15 cellular contexts compared by ENCODE assay signal in the genomic region with DNA sequence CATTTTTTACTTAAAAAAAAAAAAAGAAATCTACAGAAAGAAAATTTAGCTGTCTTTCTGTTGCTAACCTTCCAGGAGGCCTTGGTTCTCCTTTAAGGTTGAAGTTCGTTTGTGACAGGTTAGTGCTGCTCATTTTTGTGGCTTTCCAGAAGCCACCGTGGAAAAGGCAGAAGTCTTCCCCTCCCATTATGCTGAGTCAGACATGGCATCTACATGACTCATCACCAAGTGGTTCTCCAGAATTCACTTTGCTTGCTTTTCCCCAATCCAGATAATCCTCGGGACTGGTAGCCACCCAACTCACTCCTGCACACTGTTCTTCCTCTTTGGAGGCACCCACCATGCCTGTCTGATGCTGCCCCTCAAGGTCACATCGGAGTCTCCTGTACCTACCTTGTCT.
DNase-seq lines count a peak whose midpoint lies in the region; ATAC-seq and TF ChIP-seq lines count a peak whose summit lies in the region.
"Had no signal": no experiment of that assay in that cellular context is flagged by ENCODE, and none has a peak within 500 bp of the region (broad histone marks: within the 10 kb centered on the region; RNA-seq: fewer than 3 reads in every experiment).

No MANE protein-coding gene starts in this region.

- no TSS peak for BruUV-seq in IMR-90 (replicated peaks; lab: Mats Ljungman, UMichigan)

- no peak overlapping the region for H3K56ac ChIP-seq in IMR-90 (ENCODE audit: extremely low read depth, insufficient read depth, low read length)

- H3K18ac ChIP-seq in IMR-90 (ENCODE audit: low read depth, low read length): no peak overlapping the region

- no peak overlapping the region for H3K23ac ChIP-seq in IMR-90 (ENCODE audit: low read depth, low read length)

- H2AK5ac ChIP-seq in IMR-90 (ENCODE audit: low read depth, low read length): no peak overlapping the region

- no peak overlapping the region for H3K4ac ChIP-seq in IMR-90 (ENCODE audit: low read depth, low read length)

- H2AK9ac ChIP-seq in IMR-90 (replicated peaks; ENCODE audit: low read depth, low read length, poor library complexity): no peak overlapping the region

- CTCF ChIA-PET in IMR-90 (lab: Yijun Ruan, JAX): no interaction called here

- H3K36me3 ChIP-seq in IMR-90 (ENCODE audit: control insufficient read depth, insufficient read depth, low read length) (no peaks in the 10 kb centered on the region), Karpas-422 (ENCODE audit: insufficient read depth, low read length) (no peaks in the 10 kb centered on the region)

- H3K27ac ChIP-seq in IMR-90 (ENCODE audit: insufficient read depth, low read length): no peak overlapping the region
- no peak overlapping the region for H3K27ac ChIP-seq in Karpas-422 (ENCODE audit: low read length)
- H3K27ac ChIP-seq: HL-60, psoas muscle had no signal

- no peaks in the 10 kb centered on the region for H3K79me1 ChIP-seq in IMR-90 (ENCODE audit: low read depth in 1 of 2, low read length in 2 of 2)

- H4K20me1 ChIP-seq in IMR-90 (ENCODE audit: insufficient read depth, low read length) (no peaks in the 10 kb centered on the region), Karpas-422 (ENCODE audit: insufficient read depth, low read depth, low read length) (no peaks in the 10 kb centered on the region)

- H3K79me2 ChIP-seq in Karpas-422 (ENCODE audit: low read length): no peaks in the 10 kb centered on the region

- intact Hi-C loops in IMR-90 (cut with micrococcal nuclease): no loop called here

- ATAC-seq in IMR-90 (ENCODE audit: low read depth): peak; percentile 79
- ATAC-seq: psoas muscle had no signal

- POLR2A ChIA-PET in IMR-90 (lab: Charles Lee; ENCODE audit: unreplicated experiment): no interaction called here

- no peak overlapping the region for H3K9ac ChIP-seq in IMR-90 (ENCODE audit: low read depth, low read length)
- H3K9ac ChIP-seq in Karpas-422 (ENCODE audit: low read length): no peak overlapping the region

- H3K9me3 ChIP-seq in IMR-90 (ENCODE audit: control insufficient read depth, insufficient read depth, low read length) (no peaks in the 10 kb centered on the region; the same call in 1 of the 2 replicates), Karpas-422 (ENCODE audit: low read length) (no peaks in the 10 kb centered on the region)
- H3K9me3 ChIP-seq: psoas muscle had no signal

- H4K91ac ChIP-seq in IMR-90 (ENCODE audit: insufficient read depth, low read depth, low read length): no peak overlapping the region

- no peak for TF ChIP-seq RAD21 in IMR-90 (IDR thresholded peaks at IDR 0.05; ENCODE audit: low read length)

- H3K9me1 ChIP-seq in IMR-90 (ENCODE audit: insufficient read depth, low read length): 0 out of 2 replicates have a peak, but pooled peaks cover 3% of the 10 kb centered on the region

- no peaks in the 10 kb centered on the region for H3K9me3 Mint-ChIP-seq in activated naive CD8-positive, alpha-beta T cell treated with anti-CD3 and anti-CD28 coated beads for 36 hours
- peaks cover 0 to 14% (median 2%) of the 10 kb centered on the region in 6 donors for H3K9me3 Mint-ChIP-seq in immature natural killer cell

- H4K8ac ChIP-seq in IMR-90 (ENCODE audit: low read depth in 2 of 2, low read length in 2 of 2): no peak overlapping the region

- in situ Hi-C loops in IMR-90 (cut with MboI; ENCODE audit: low sequenced_read_pairs): no loop called here

- H3K27me3 ChIP-seq in IMR-90 (ENCODE audit: control insufficient read depth, insufficient read depth, low read length) (no peaks in the 10 kb centered on the region; the same call in 1 of the 2 replicates), Karpas-422 (ENCODE audit: low read length) (no peaks in the 10 kb centered on the region)
- H3K27me3 ChIP-seq: dorsolateral prefrontal cortex had no signal

- H3K4me3 ChIP-seq in AG10803 (ENCODE audit: low read length): no peak overlapping the region
- no peak overlapping the region for H3K4me3 ChIP-seq in IMR-90 (ENCODE audit: insufficient read depth, low read depth, low read length)
- H3K4me3 ChIP-seq in Karpas-422 (ENCODE audit: low read length): no peak overlapping the region
- H3K4me3 ChIP-seq: dorsolateral prefrontal cortex, psoas muscle had no signal

- dilution Hi-C loops in IMR-90 (cut with HindIII; ENCODE audit: low sequenced_read_pairs, unreplicated experiment): no loop called here

- peaks cover 2% of the 10 kb centered on the region for H3K27me3 Mint-ChIP-seq in activated naive CD8-positive, alpha-beta T cell treated with anti-CD3 and anti-CD28 coated beads for 36 hours
- H3K27me3 Mint-ChIP-seq in immature natural killer cell (ENCODE audit: low read depth in 3 of 3): peaks cover 0 to 1% (median 0%) of the 10 kb centered on the region in 3 donors

- no peak overlapping the region for H3K4me2 ChIP-seq in IMR-90 (ENCODE audit: low read depth, low read length)
- no peak overlapping the region for H3K4me2 ChIP-seq in Karpas-422 (ENCODE audit: low read depth, low read length, poor library complexity, severe bottlenecking)

- no peak overlapping the region for H2BK5ac ChIP-seq in IMR-90 (ENCODE audit: low read depth, low read length, poor library complexity, severe bottlenecking)

- peaks cover 2% of the 10 kb centered on the region; the same call in 1 of the 2 replicates for H3K4me1 ChIP-seq in IMR-90 (ENCODE audit: control insufficient read depth, insufficient read depth, low read length)
- peaks cover 55% of the 10 kb centered on the region for H3K4me1 ChIP-seq in Karpas-422 (ENCODE audit: low read length)
- H3K4me1 ChIP-seq: psoas muscle had no signal

- no peak overlapping the region for H3K27ac Mint-ChIP-seq in activated naive CD8-positive, alpha-beta T cell treated with anti-CD3 and anti-CD28 coated beads for 36 hours
- H3K27ac Mint-ChIP-seq in immature natural killer cell: no peak overlapping the region
- H3K27ac Mint-ChIP-seq: CD8-positive, alpha-beta memory T cell had no signal

- H3K4me1 Mint-ChIP-seq in activated naive CD8-positive, alpha-beta T cell treated with anti-CD3 and anti-CD28 coated beads for 36 hours: no peaks in the 10 kb centered on the region
- H3K4me1 Mint-ChIP-seq in immature natural killer cell: no peaks in the 10 kb centered on the region
- H3K4me1 Mint-ChIP-seq: CD8-positive, alpha-beta memory T cell had no signal

- no peak overlapping the region for H3K14ac ChIP-seq in IMR-90 (replicated peaks; ENCODE audit: low read depth, low read length)

- no peaks in the 10 kb centered on the region for H3K9me2 ChIP-seq in Karpas-422 (replicated peaks; ENCODE audit: insufficient read depth, low read length)

- H4K5ac ChIP-seq in IMR-90 (ENCODE audit: low read depth, low read length): no peak overlapping the region

- H2AFZ ChIP-seq in IMR-90 (replicated peaks; ENCODE audit: low read length, poor library complexity): no peak overlapping the region
- H2AFZ ChIP-seq in Karpas-422 (ENCODE audit: low read length): no peak overlapping the region

- H3K4me3 Mint-ChIP-seq in activated naive CD8-positive, alpha-beta T cell treated with anti-CD3 and anti-CD28 coated beads for 36 hours: no peak overlapping the region
- H3K4me3 Mint-ChIP-seq in immature natural killer cell: no peak overlapping the region
- H3K4me3 Mint-ChIP-seq: CD8-positive, alpha-beta memory T cell had no signal

- WGBS in IMR-90 (ENCODE audit: extremely low coverage in 2 of 2, insufficient read length in 1 of 2), 2 experiments: 33% methylated on average over 1 of the region's 4 CpGs; no CpG with 5 or more reads in 1 of the 2 experiments

- H2BK120ac ChIP-seq in IMR-90 (ENCODE audit: low read depth, low read length): no peak overlapping the region

- no peaks in the 10 kb centered on the region for H3K36me3 Mint-ChIP-seq in activated naive CD8-positive, alpha-beta T cell treated with anti-CD3 and anti-CD28 coated beads for 36 hours
- peaks cover 0 to 4% (median 0%) of the 10 kb centered on the region in 3 donors for H3K36me3 Mint-ChIP-seq in immature natural killer cell

- TF ChIP-seq CTCF in AG10803 (conservative IDR thresholded peaks at IDR 0.05; ENCODE audit: low read length): no peak
- no peak for TF ChIP-seq CTCF in IMR-90 (conservative IDR thresholded peaks at IDR 0.05; ENCODE audit: low read depth, low read length)

- DNase-seq in AG10803 (ENCODE audit: low read depth): peak; percentile 88
- DNase-seq in IMR-90: peak; percentile 61
- peak; percentile 40 for DNase-seq in amniotic stem cell (lab: John Stamatoyannopoulos, UW)
- DNase-seq in iris pigment epithelial cell (ENCODE audit: low read depth): peak; percentile 78
- no peak for DNase-seq in ecto neural progenitor cell (ENCODE audit: low spot score)
- DNase-seq in activated naive CD8-positive, alpha-beta T cell treated with anti-CD3 and anti-CD28 coated beads for 36 hours: no peak
- no peak for DNase-seq in immature natural killer cell
- DNase-seq in Karpas-422: no peak
- DNase-seq: activated T-cell treated with anti-CD3 and anti-CD28 coated beads, Interleukin-2, amount 50 U/mL, for 1 hour; CD8-positive, alpha-beta memory T cell; dorsolateral prefrontal cortex; H7; NCI-H2171 treated with DMSO at 0.1 percent for 48 hours; psoas muscle had no signal

- no peak for TF ChIP-seq POLR2A in IMR-90 (IDR thresholded peaks at IDR 0.05; ENCODE audit: low read depth, low read length)

- no peak overlapping the region for H2BK20ac ChIP-seq in IMR-90 (ENCODE audit: low read depth, low read length)

- no peak overlapping the region for H2BK15ac ChIP-seq in IMR-90 (ENCODE audit: low read depth, low read length)

TF ChIP-seq in IMR-90, 13 proteins besides CTCF, POLR2A, EP300 and RAD21:
- TF ChIP-seq MXI1 (IDR thresholded peaks at IDR 0.05; ENCODE audit: borderline replicate concordance, low read depth, low read length): no peak
- TF ChIP-seq CHD1 (IDR thresholded peaks at IDR 0.05; ENCODE audit: low read depth, low read length): no peak
- no peak for TF ChIP-seq SMC3 (IDR thresholded peaks at IDR 0.05; ENCODE audit: low read depth, low read length)
- TF ChIP-seq MAFK (IDR thresholded peaks at IDR 0.05; ENCODE audit: low read depth, low read length): peak; percentile 98
- no peak for TF ChIP-seq RFX5 (IDR thresholded peaks at IDR 0.05; ENCODE audit: low read depth, low read length)
- TF ChIP-seq FOS (IDR thresholded peaks at IDR 0.05; ENCODE audit: low read depth, low read length): peak; percentile 80
- TF ChIP-seq, protein P1, sequence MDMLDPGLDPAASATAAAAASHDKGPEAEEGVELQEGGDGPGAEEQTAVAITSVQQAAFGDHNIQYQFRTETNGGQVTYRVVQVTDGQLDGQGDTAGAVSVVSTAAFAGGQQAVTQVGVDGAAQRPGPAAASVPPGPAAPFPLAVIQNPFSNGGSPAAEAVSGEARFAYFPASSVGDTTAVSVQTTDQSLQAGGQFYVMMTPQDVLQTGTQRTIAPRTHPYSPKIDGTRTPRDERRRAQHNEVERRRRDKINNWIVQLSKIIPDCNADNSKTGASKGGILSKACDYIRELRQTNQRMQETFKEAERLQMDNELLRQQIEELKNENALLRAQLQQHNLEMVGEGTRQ (IDR thresholded peaks at IDR 0.05; ENCODE audit: low read depth, low read length): no peak
- peak; percentile 84 for TF ChIP-seq NFE2L2 (IDR thresholded peaks at IDR 0.05; ENCODE audit: low read depth, low read length)

Comparison
In these comparisons a context has a peak if more than half of its experiments do, and no peak if none do; other contexts are left out.
1. DNase-seq: peak in AG10803 (single experiment), IMR-90 (single experiment), amniotic stem cell (single experiment) and iris pigment epithelial cell (single experiment); none in ecto neural progenitor cell (single experiment), activated naive CD8-positive, alpha-beta T cell treated with anti-CD3 and anti-CD28 coated beads for 36 hours (single experiment), immature natural killer cell (0 of 3) and Karpas-422 (single experiment).